ENCODE assay signal across 28 cellular contexts in genomic region chrX:42544883-42545282, GRCh38.
"Had no signal": no experiment of that assay in that cellular context is flagged by ENCODE, and none has a peak within 500 bp of the region (broad histone marks: within the 10 kb centered on the region; RNA-seq: fewer than 3 reads in every experiment).

No MANE protein-coding gene starts in this region.

- ATAC-seq: activated CD8-positive, alpha-beta memory T cell treated with anti-CD3 and anti-CD28 coated beads, Interleukin-2, amount 10 ng/mL, durations not matched to agents 7 days and 5 days; activated CD8-positive, alpha-beta T cell treated with anti-CD3 and anti-CD28 coated beads, Interleukin-2, amount 10 ng/mL, durations not matched to agents 7 days and 5 days; activated naive CD4-positive, alpha-beta T cell treated with anti-CD3 and anti-CD28 coated beads, Interleukin-2, amount 50 U/mL, for 72 hours; activated T-cell treated with anti-CD3 and anti-CD28 coated beads, Interleukin-2, amount 50 U/mL, for 72 hours; gastroesophageal sphincter; T-helper 17 cell had no signal

- DNase-seq: activated B cell treated with CpG ODN at 0.5 μM for 24 hours; activated CD4-positive, alpha-beta memory T cell treated with anti-CD3 and anti-CD28 coated beads for 36 hours; activated CD4-positive, alpha-beta T cell treated with anti-CD3 and anti-CD28 coated beads for 1 hour; activated CD4-positive, alpha-beta T cell treated with anti-CD3 and anti-CD28 coated beads, Interleukin-2, amount 10 ng/mL, durations not matched to agents 24 days and 14 days; activated CD8-positive, alpha-beta memory T cell treated with anti-CD3 and anti-CD28 coated beads, Interleukin-2, amount 10 ng/mL, durations not matched to agents 7 days and 5 days; activated CD8-positive, alpha-beta memory T cell treated with anti-CD3 and anti-CD28 coated beads, Interleukin-2, amount 50 U/mL, for 4 hours; activated CD8-positive, alpha-beta T cell treated with anti-CD3 and anti-CD28 coated beads, Interleukin-2, amount 10 ng/mL, durations not matched to agents 7 days and 5 days; activated gamma-delta T cell; activated naive CD4-positive, alpha-beta T cell; activated naive CD4-positive, alpha-beta T cell treated with anti-CD3 and anti-CD28 coated beads, Interleukin-2, amount 10 ng/mL, durations not matched to agents 7 days and 5 days; activated naive CD8-positive, alpha-beta T cell treated with anti-CD3 and anti-CD28 coated beads, Interleukin-2, amount 10 ng/mL, durations not matched to agents 7 days and 5 days; activated T-cell treated with anti-CD3 and anti-CD28 coated beads, Interleukin-2, amount 50 U/mL, for 72 hours; central memory CD4-positive, alpha-beta T cell; cerebellar nuclear complex; colonic mucosa; effector CD8-positive, alpha-beta T cell; esophagus squamous epithelium; foreskin melanocyte; T-helper 1 cell; T-helper 17 cell; T1000; WERI-Rb-1 had no signal

- FAIRE-seq: endometrium, endothelial cell of umbilical vein had no signal

- H3K9me3 Mint-ChIP-seq: activated B cell treated with CpG ODN at 0.5 μM for 24 hours; activated CD4-positive, alpha-beta memory T cell treated with anti-CD3 and anti-CD28 coated beads for 36 hours; activated CD4-positive, alpha-beta T cell treated with anti-CD3 and anti-CD28 coated beads, Interleukin-2, amount 10 ng/mL, durations not matched to agents 24 days and 14 days; activated naive CD4-positive, alpha-beta T cell treated with anti-CD3 and anti-CD28 coated beads, Interleukin-2, amount 50 U/mL, for 72 hours; activated naive CD8-positive, alpha-beta T cell treated with anti-CD3 and anti-CD28 coated beads, Interleukin-2, amount 10 ng/mL, durations not matched to agents 7 days and 5 days; T-helper 2 cell treated with Interferon-gamma antibody and Interleukin-4, amounts not matched to agents 5 μg/mL and 100 μg/mL, for 36 hours had no signal

- H3K4me1 Mint-ChIP-seq: activated B cell treated with CpG ODN at 0.5 μM for 24 hours; activated CD8-positive, alpha-beta memory T cell treated with anti-CD3 and anti-CD28 coated beads, Interleukin-2, amount 10 ng/mL, durations not matched to agents 7 days and 5 days; activated naive CD4-positive, alpha-beta T cell treated with anti-CD3 and anti-CD28 coated beads, Interleukin-2, amount 10 ng/mL, durations not matched to agents 7 days and 5 days; activated naive CD8-positive, alpha-beta T cell treated with anti-CD3 and anti-CD28 coated beads, Interleukin-2, amount 10 ng/mL, durations not matched to agents 7 days and 5 days; brain; T-helper 17 cell had no signal

- H3K4me3 Mint-ChIP-seq: activated B cell treated with CpG ODN at 0.5 μM for 24 hours; activated CD4-positive, alpha-beta memory T cell treated with anti-CD3 and anti-CD28 coated beads for 36 hours; activated CD4-positive, alpha-beta T cell treated with anti-CD3 and anti-CD28 coated beads, Interleukin-2, amount 10 ng/mL, durations not matched to agents 24 days and 14 days; activated CD8-positive, alpha-beta memory T cell treated with anti-CD3 and anti-CD28 coated beads, Interleukin-2, amount 10 ng/mL, durations not matched to agents 7 days and 5 days; activated CD8-positive, alpha-beta T cell treated with anti-CD3 and anti-CD28 coated beads, Interleukin-2, amount 10 ng/mL, durations not matched to agents 7 days and 5 days; activated naive CD4-positive, alpha-beta T cell treated with anti-CD3 and anti-CD28 coated beads, Interleukin-2, amount 10 ng/mL, durations not matched to agents 7 days and 5 days; activated naive CD8-positive, alpha-beta T cell treated with anti-CD3 and anti-CD28 coated beads, Interleukin-2, amount 10 ng/mL, durations not matched to agents 7 days and 5 days; activated T-cell treated with anti-CD3 and anti-CD28 coated beads, Interleukin-2, amount 50 U/mL, for 72 hours; brain; T-helper 17 cell; T-helper 2 cell treated with Interferon-gamma antibody and Interleukin-4, amounts not matched to agents 5 μg/mL and 100 μg/mL, for 36 hours had no signal

- H3K36me3 Mint-ChIP-seq: activated CD4-positive, alpha-beta memory T cell treated with anti-CD3 and anti-CD28 coated beads for 36 hours; activated CD8-positive, alpha-beta memory T cell treated with anti-CD3 and anti-CD28 coated beads, Interleukin-2, amount 10 ng/mL, durations not matched to agents 7 days and 5 days; activated naive CD4-positive, alpha-beta T cell treated with anti-CD3 and anti-CD28 coated beads, Interleukin-2, amount 50 U/mL, for 72 hours; activated naive CD8-positive, alpha-beta T cell treated with anti-CD3 and anti-CD28 coated beads, Interleukin-2, amount 10 ng/mL, durations not matched to agents 7 days and 5 days; brain had no signal

- H3K27me3 Mint-ChIP-seq: activated B cell treated with CpG ODN at 0.5 μM for 24 hours; activated CD4-positive, alpha-beta memory T cell treated with anti-CD3 and anti-CD28 coated beads for 36 hours; activated CD4-positive, alpha-beta T cell treated with anti-CD3 and anti-CD28 coated beads, Interleukin-2, amount 10 ng/mL, durations not matched to agents 24 days and 14 days; activated CD8-positive, alpha-beta memory T cell treated with anti-CD3 and anti-CD28 coated beads, Interleukin-2, amount 10 ng/mL, durations not matched to agents 7 days and 5 days; activated naive CD4-positive, alpha-beta T cell treated with anti-CD3 and anti-CD28 coated beads, Interleukin-2, amount 10 ng/mL, durations not matched to agents 7 days and 5 days; activated naive CD8-positive, alpha-beta T cell treated with anti-CD3 and anti-CD28 coated beads, Interleukin-2, amount 10 ng/mL, durations not matched to agents 7 days and 5 days; T-helper 17 cell had no signal

- H3K27ac Mint-ChIP-seq: activated B cell treated with CpG ODN at 0.5 μM for 24 hours; activated CD4-positive, alpha-beta memory T cell treated with anti-CD3 and anti-CD28 coated beads for 36 hours; activated CD4-positive, alpha-beta T cell treated with anti-CD3 and anti-CD28 coated beads, Interleukin-2, amount 10 ng/mL, durations not matched to agents 24 days and 14 days; activated CD8-positive, alpha-beta memory T cell treated with anti-CD3 and anti-CD28 coated beads, Interleukin-2, amount 10 ng/mL, durations not matched to agents 7 days and 5 days; activated CD8-positive, alpha-beta T cell treated with anti-CD3 and anti-CD28 coated beads, Interleukin-2, amount 10 ng/mL, durations not matched to agents 7 days and 5 days; activated naive CD4-positive, alpha-beta T cell treated with anti-CD3 and anti-CD28 coated beads, Interleukin-2, amount 10 ng/mL, durations not matched to agents 7 days and 5 days; activated naive CD8-positive, alpha-beta T cell treated with anti-CD3 and anti-CD28 coated beads, Interleukin-2, amount 10 ng/mL, durations not matched to agents 7 days and 5 days; activated T-cell treated with anti-CD3 and anti-CD28 coated beads, Interleukin-2, amount 50 U/mL, for 72 hours; brain; T-helper 17 cell; T-helper 2 cell treated with Interferon-gamma antibody and Interleukin-4, amounts not matched to agents 5 μg/mL and 100 μg/mL, for 36 hours had no signal
